ENCODE assay signal across 8 cellular contexts in the genomic region with DNA sequence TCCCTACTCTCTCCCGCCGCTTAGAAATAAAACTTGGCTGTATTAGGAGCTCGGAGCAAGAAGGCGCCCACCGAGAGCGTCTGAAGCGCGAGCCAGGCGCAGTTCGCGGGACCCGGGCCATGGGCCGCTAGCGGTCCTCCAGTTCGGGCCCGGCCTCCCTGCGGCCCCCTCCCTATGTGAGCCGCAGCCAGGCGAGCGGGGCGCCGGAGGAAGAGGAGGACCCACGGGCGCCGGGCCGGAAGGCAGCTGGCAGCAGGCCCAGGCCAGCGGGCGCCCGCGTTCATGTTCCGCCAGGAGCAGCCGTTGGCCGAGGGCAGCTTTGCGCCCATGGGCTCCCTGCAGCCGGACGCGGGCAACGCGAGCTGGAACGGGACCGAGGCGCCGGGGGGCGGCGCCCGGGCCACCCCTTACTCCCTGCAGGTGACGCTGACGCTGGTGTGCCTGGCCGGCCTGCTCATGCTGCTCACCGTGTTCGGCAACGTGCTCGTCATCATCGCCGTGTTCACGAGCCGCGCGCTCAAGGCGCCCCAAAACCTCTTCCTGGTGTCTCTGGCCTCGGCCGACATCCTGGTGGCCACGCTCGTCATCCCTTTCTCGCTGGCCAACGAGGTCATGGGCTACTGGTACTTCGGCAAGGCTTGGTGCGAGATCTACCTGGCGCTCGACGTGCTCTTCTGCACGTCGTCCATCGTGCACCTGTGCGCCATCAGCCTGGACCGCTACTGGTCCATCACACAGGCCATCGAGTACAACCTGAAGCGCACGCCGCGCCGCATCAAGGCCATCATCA. TPM values are rescaled to one million over a fixed set of nuclear protein-coding genes. Genes with fewer than 3 reads are reported as not detected.
A peak's percentile ranks its signal among the peaks of the same experiment; 100 is the strongest.
DNase-seq lines count a peak whose midpoint lies in the region; ATAC-seq and TF ChIP-seq lines count a peak whose summit lies in the region.

No MANE protein-coding gene starts in this region.

- in situ Hi-C loops in T47D (cut with HindIII; ENCODE audit: low pct_unique_long_range_greater_than_20kb, low sequenced_read_pairs) (no loop called here), transverse colon (cut with MboI; ENCODE audit: low pct_ligation_motif_present in 1 of 4, low pct_unique_long_range_greater_than_20kb in 1 of 4, low sequenced_read_pairs in 3 of 4) (no loop called here)

- ATAC-seq in HG03432 (IDR thresholded peaks at IDR 0.05; ENCODE audit: unreplicated experiment): no peak
- no peak for ATAC-seq in GM21390 (IDR thresholded peaks at IDR 0.05; ENCODE audit: unreplicated experiment)
- ATAC-seq in HG02763 (IDR thresholded peaks at IDR 0.05; ENCODE audit: unreplicated experiment): no peak

- WGBS in lower leg skin, 2 donors: 13 to 15% methylated on average over 55 to 60 of the region's 82 CpGs
- 30 to 65% methylated on average over 8 to 73 of the region's 82 CpGs for WGBS in transverse colon (ENCODE audit: low coverage in 1 of 2), 2 donors

- H3K36me3 ChIP-seq in HUES6 (ENCODE audit: control insufficient read depth, insufficient read depth, low read length) (no peaks in the 10 kb centered on the region), transverse colon (no peaks in the 10 kb centered on the region)

- TF ChIP-seq EP300 in transverse colon (IDR thresholded peaks at IDR 0.05; ENCODE audit: low read depth): no peak

- no peak overlapping the region for H3K9ac ChIP-seq in HUES6 (ENCODE audit: low read length)

- H3K27ac ChIP-seq in HUES6 (ENCODE audit: low read depth, low read length) (no peak overlapping the region), transverse colon (peak overlapping the region in 2 of 4 donors; percentile 53 to 70)

- TF ChIP-seq CTCF in AG10803 (conservative IDR thresholded peaks at IDR 0.05; ENCODE audit: low read length) (no peak), lower leg skin (IDR thresholded peaks at IDR 0.05) (no peak), transverse colon (IDR thresholded peaks at IDR 0.05) (no peak)

- no peak for TF ChIP-seq POLR2A in lower leg skin (IDR thresholded peaks at IDR 0.05)
- TF ChIP-seq POLR2A in transverse colon (IDR thresholded peaks at IDR 0.05): no peak

- H3K4me1 ChIP-seq in HUES6 (ENCODE audit: control insufficient read depth, insufficient read depth, low read length) (peaks cover 10% of the 10 kb centered on the region), transverse colon (peaks cover 3 to 40% (median 25%) of the 10 kb centered on the region in 4 donors)

- H3K9me3 ChIP-seq in HUES6 (ENCODE audit: control insufficient read depth, insufficient read depth, low read depth, low read length): no peaks in the 10 kb centered on the region; the same call in 1 of the 2 replicates
- H3K9me3 ChIP-seq in transverse colon: no peaks in the 10 kb centered on the region

- intact Hi-C loops in lower leg skin (cut with DNase I; ENCODE audit: low total_unique reads) (no loop called here), transverse colon (cut with DNase I; ENCODE audit: low total_unique reads) (no loop called here)

- H3K4me3 ChIP-seq in AG10803 (ENCODE audit: low read length) (peak overlapping the region; percentile 66), HUES6 (ENCODE audit: low read depth, low read length) (peak overlapping the region; percentile 78), lower leg skin (ENCODE audit: low read depth, poor library complexity, severe bottlenecking) (peak overlapping the region; percentile 26), transverse colon (peak overlapping the region; percentile 7 to 62 (median 45))

- DNase-seq in AG10803 (ENCODE audit: low read depth): no peak
- peak; percentile 14 to 60 for DNase-seq in T47D (ENCODE audit: low read depth in 1 of 2, low spot score in 1 of 2)
- no peak for DNase-seq in lower leg skin (ENCODE audit: low spot score in 2 of 2)
- peak; percentile 29 for DNase-seq in transverse colon

- H3K27me3 ChIP-seq in HUES6 (ENCODE audit: control insufficient read depth, insufficient read depth, low read length): peaks cover 84% of the 10 kb centered on the region
- peaks cover 60% of the 10 kb centered on the region for H3K27me3 ChIP-seq in transverse colon

RNA-seq across cellular contexts. Expression of a gene that starts 1.1 kb away (rescaled TPM):
- total RNA-seq in lower leg skin (1 to 10 TPM; 2.9 to 9.7 (median 5.3) TPM), transverse colon (10 to 100 TPM; 11.9 to 53.5 (median 17.7) TPM)

Comparison
In these comparisons a context has a peak if more than half of its experiments do, and no peak if none do; other contexts are left out.
1. DNase-seq: peak in T47D (2 of 2) and transverse colon (single experiment); none in AG10803 (single experiment) and lower leg skin (0 of 2).
2. H3K4me3 ChIP-seq: peak in every context shown above with its lines; median percentile 78 in HUES6; 66 in AG10803; 45 in transverse colon; 26 in lower leg skin.